In genomic region chr12:11731042-11731357, GRCh38 we compare ENCODE assay signal across 1 cellular context.
TF ChIP-seq lines count a peak whose summit lies in the region.

No MANE protein-coding gene starts in this region.

TF ChIP-seq in GM12878, 131 proteins besides CTCF, POLR2A, EP300 and RAD21:
- TF ChIP-seq MLLT1 (IDR thresholded peaks at IDR 0.05) (0 out of 2 replicates have a peak, but pooled peaks have one; percentile 68), IRF3 (IDR thresholded peaks at IDR 0.05) (no peak), ELK1 (IDR thresholded peaks at IDR 0.05; ENCODE audit: low read depth, low read length) (no peak), NBN (IDR thresholded peaks at IDR 0.05) (0 out of 2 replicates have a peak, but pooled peaks have one; percentile 5), IKZF1 (conservative IDR thresholded peaks at IDR 0.05) (0 out of 2 replicates have a peak, but pooled peaks have one; percentile 13), YY1 (IDR thresholded peaks at IDR 0.05; ENCODE audit: low read depth, low read length) (no peak), CREB1 (IDR thresholded peaks at IDR 0.05; ENCODE audit: low read depth) (peak; percentile 5; the same call in 1 of the 2 replicates), CBX5 (IDR thresholded peaks at IDR 0.05; ENCODE audit: low read depth) (0 out of 2 replicates have a peak, but pooled peaks have one; percentile 5)
